In the genomic region with DNA sequence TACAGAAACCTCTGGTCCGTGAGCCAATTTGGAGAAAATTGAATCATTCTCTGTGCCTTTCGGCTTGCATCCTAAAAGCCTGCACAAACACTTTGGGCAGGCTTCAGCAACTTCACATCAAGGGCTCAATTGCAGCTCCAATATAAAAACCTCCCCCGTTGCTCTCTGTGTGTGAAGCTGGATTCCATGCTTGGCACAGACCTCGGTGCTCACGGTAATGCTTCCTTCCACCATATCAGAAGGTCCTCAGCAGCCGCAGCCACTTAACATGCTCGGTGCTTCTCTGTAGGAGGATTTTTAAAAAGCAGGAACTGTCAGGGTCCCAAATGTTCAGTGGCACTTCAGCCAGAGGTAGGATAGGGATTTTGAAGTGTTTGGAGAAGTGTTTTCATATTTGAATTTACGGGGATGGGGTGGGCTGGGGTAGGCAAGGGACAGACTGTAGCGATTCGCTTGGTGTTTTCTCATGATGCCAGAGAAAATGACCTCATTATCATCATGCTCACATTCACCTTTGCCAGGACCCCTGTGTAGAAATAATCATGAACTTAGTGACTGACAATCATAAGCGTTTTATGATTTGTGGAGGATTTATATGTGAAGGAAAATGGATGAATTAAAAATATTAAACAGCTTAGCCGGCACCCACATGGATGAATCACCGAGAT, we compare ENCODE assay signal across 12 cellular contexts.
DNase-seq lines count a peak whose midpoint lies in the region; ATAC-seq and TF ChIP-seq lines count a peak whose summit lies in the region.
"Had no signal": no experiment of that assay in that cellular context is flagged by ENCODE, and none has a peak within 500 bp of the region (broad histone marks: within the 10 kb centered on the region; RNA-seq: fewer than 3 reads in every experiment).

No MANE protein-coding gene starts in this region.

- ATAC-seq in HG02763 (IDR thresholded peaks at IDR 0.05; ENCODE audit: unreplicated experiment) (no peak), HG03159 (IDR thresholded peaks at IDR 0.05; ENCODE audit: unreplicated experiment) (no peak), GM21786 (IDR thresholded peaks at IDR 0.05; ENCODE audit: unreplicated experiment) (no peak)

- DNase-seq in NCI-H1092 (lab: John Stamatoyannopoulos, UW) (peak; percentile 88), SHP77 (lab: John Stamatoyannopoulos, UW) (peak; percentile 77 to 80), foreskin fibroblast (peak in 1 of 2 donors; percentile 5), substantia nigra (lab: John Stamatoyannopoulos, UW) (peak in 15 of 49 donors; percentile 4 to 51 (median 25)), GF-D8 (lab: John Stamatoyannopoulos, UW) (no peak)
- DNase-seq: H9; NCI-H1930; stimulated activated CD8-positive, alpha-beta memory T cell treated with anti-CD3 and anti-CD28 coated beads, Interleukin-4, amount 100 ng/mL, for 48 hours had no signal

- peak overlapping the region; percentile 75 for H3K27ac ChIP-seq in substantia nigra (ENCODE audit: low read depth, low read length, poor library complexity, severe bottlenecking)
- H3K27ac ChIP-seq: ascending aorta had no signal

- TF ChIP-seq CTCF in foreskin fibroblast (IDR thresholded peaks at IDR 0.05; ENCODE audit: low read depth, low read length) = no peak

- peak overlapping the region; percentile 19 to 30 for H3K4me3 ChIP-seq in foreskin fibroblast (ENCODE audit: low read depth in 1 of 2, low read length in 2 of 2)
